ENCODE assay signal across 15 cellular contexts in the genomic region with DNA sequence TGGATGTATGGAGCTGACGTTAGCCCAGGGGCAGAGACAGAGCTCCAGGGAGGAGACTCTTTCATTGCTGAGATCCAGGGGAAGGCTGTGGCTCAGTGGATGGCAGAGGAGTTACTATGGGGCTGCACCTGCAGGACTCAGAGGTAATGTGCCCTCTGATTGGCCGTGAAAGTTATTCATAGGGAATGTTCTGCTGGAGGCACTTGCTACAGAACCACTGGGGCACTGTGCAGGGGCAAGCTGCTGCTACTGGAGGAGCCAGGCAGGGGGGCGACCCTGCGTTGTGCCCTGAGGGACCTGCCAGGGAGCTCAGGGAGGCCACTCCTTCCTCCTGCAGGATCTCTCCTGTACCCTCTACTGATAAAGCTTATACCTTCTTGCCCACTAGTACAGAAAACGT.
A peak's percentile ranks its signal among the peaks of the same experiment; 100 is the strongest.
DNase-seq lines count a peak whose midpoint lies in the region; ATAC-seq and TF ChIP-seq lines count a peak whose summit lies in the region.
"Had no signal": no experiment of that assay in that cellular context is flagged by ENCODE, and none has a peak within 500 bp of the region (broad histone marks: within the 10 kb centered on the region; RNA-seq: fewer than 3 reads in every experiment).

No MANE protein-coding gene starts in this region.

- no peaks in the 10 kb centered on the region for H3F3A ChIP-seq in neural progenitor cell (ENCODE audit: low read depth)

- H3K9me3 Mint-ChIP-seq in WTC11 = no peaks in the 10 kb centered on the region
- no peaks in the 10 kb centered on the region for H3K9me3 Mint-ChIP-seq in neural progenitor cell
- H3K9me3 Mint-ChIP-seq in endothelial cell (ENCODE audit: unreplicated experiment) = no peaks in the 10 kb centered on the region

- DNase-seq in heart right ventricle (no peak), cardiac septum (ENCODE audit: low spot score) (no peak), WTC11 (ENCODE audit: low spot score) (no peak), neural progenitor cell (ENCODE audit: low spot score) (no peak), cortex of kidney (lab: John Stamatoyannopoulos, UW) (no peak), endothelial cell (ENCODE audit: low spot score) (no peak)
- DNase-seq in stimulated activated CD4-positive, alpha-beta T cell treated with anti-CD3 and anti-CD28 coated beads, Interleukin-4, amount 100 ng/mL, for 24 hours = no peak
- DNase-seq: AML-193; Calu3; CD4-positive, CD25-positive, alpha-beta regulatory T cell; DMS79; GM23248; Karpas-422; NCI-H2029 treated with DMSO at 0.1 percent for 48 hours; SJCRH30 had no signal

- WGBS in heart right ventricle, 2 donors = 68 to 76% methylated on average over 5 of the region's 5 CpGs

- H3K9ac ChIP-seq in neural progenitor cell = no peak overlapping the region
- H3K9ac ChIP-seq: GM23248 had no signal

- H3K27me3 Mint-ChIP-seq in WTC11 (ENCODE audit: low read depth) = no peaks in the 10 kb centered on the region
- no peaks in the 10 kb centered on the region for H3K27me3 Mint-ChIP-seq in neural progenitor cell (ENCODE audit: insufficient read depth, low read depth)
- H3K27me3 Mint-ChIP-seq in endothelial cell (ENCODE audit: unreplicated experiment) = peaks cover 4% of the 10 kb centered on the region

- H3K4me1 ChIP-seq in heart right ventricle (peaks cover 0 to 86% (median 61%) of the 10 kb centered on the region in 9 donors), neural progenitor cell (peaks cover 10% of the 10 kb centered on the region)
- H3K4me1 ChIP-seq: SJCRH30 had no signal

- CTCF ChIA-PET in WTC11 (lab: Charles Lee) = interaction anchor here (0.9 to 1.7 kb wide), 4 partner anchors 9 to 1568 kb away, joined by 3 to 7 read pairs (median 5); no protein-coding TSS in a partner anchor

- H3K9me3 ChIP-seq in heart right ventricle (no peaks in the 10 kb centered on the region), neural progenitor cell (ENCODE audit: low read depth) (no peaks in the 10 kb centered on the region)
- H3K9me3 ChIP-seq: SJCRH30 had no signal

- H3K36me3 ChIP-seq in heart right ventricle (no peaks in the 10 kb centered on the region), neural progenitor cell (no peaks in the 10 kb centered on the region)
- H3K36me3 ChIP-seq: SJCRH30 had no signal

- H3K4me3 Mint-ChIP-seq in WTC11 (no peak overlapping the region), neural progenitor cell (no peak overlapping the region), endothelial cell (ENCODE audit: unreplicated experiment) (no peak overlapping the region)
- H3K4me3 Mint-ChIP-seq: CD4-positive, CD25-positive, alpha-beta regulatory T cell had no signal

- H3K27me3 ChIP-seq in heart right ventricle (no peaks in the 10 kb centered on the region), neural progenitor cell (no peaks in the 10 kb centered on the region)
- H3K27me3 ChIP-seq: SJCRH30 had no signal

- H3K36me3 Mint-ChIP-seq in WTC11 = no peaks in the 10 kb centered on the region
- peaks cover 2% of the 10 kb centered on the region for H3K36me3 Mint-ChIP-seq in neural progenitor cell
- H3K36me3 Mint-ChIP-seq in endothelial cell (ENCODE audit: low read depth, unreplicated experiment) = no peaks in the 10 kb centered on the region
- H3K36me3 Mint-ChIP-seq: CD4-positive, CD25-positive, alpha-beta regulatory T cell had no signal

- H2AFZ ChIP-seq in neural progenitor cell (replicated peaks) = peak overlapping the region; percentile 61
- H2AFZ ChIP-seq: GM23248 had no signal

- no peak overlapping the region; the same call in 1 of the 2 replicates for H3K27ac Mint-ChIP-seq in WTC11
- no peak overlapping the region for H3K27ac Mint-ChIP-seq in neural progenitor cell
- no peak overlapping the region for H3K27ac Mint-ChIP-seq in endothelial cell (ENCODE audit: unreplicated experiment)
- H3K27ac Mint-ChIP-seq: CD4-positive, CD25-positive, alpha-beta regulatory T cell had no signal

- H3K4me3 ChIP-seq in heart right ventricle (no peak overlapping the region), neural progenitor cell (no peak overlapping the region)
- H3K4me3 ChIP-seq: GM23248, SJCRH30 had no signal

- POLR2A ChIA-PET in WTC11 (lab: Charles Lee) = no interaction called here

- peaks cover 28% of the 10 kb centered on the region for H3K4me1 Mint-ChIP-seq in WTC11
- peaks cover 13% of the 10 kb centered on the region for H3K4me1 Mint-ChIP-seq in neural progenitor cell
- H3K4me1 Mint-ChIP-seq in endothelial cell (ENCODE audit: unreplicated experiment) = peaks cover 10% of the 10 kb centered on the region
- H3K4me1 Mint-ChIP-seq: CD4-positive, CD25-positive, alpha-beta regulatory T cell had no signal

- intact Hi-C loops in heart right ventricle (cut with DNase I) (loop anchor here in 2 of 10 donors (10.0 kb wide), 2 partner anchors 58 to 502 kb away; no protein-coding TSS in a partner anchor), cardiac septum (cut with DNase I) (no loop called here)

- H3K27ac ChIP-seq in heart right ventricle (peak overlapping the region in 4 of 10 donors; percentile 17 to 24 (median 22)), neural progenitor cell (no peak overlapping the region)
- H3K27ac ChIP-seq: GM23248, SJCRH30 had no signal

- no peak overlapping the region for H3K4me2 ChIP-seq in neural progenitor cell

- no peak for TF ChIP-seq CTCF in heart right ventricle (IDR thresholded peaks at IDR 0.05)
- TF ChIP-seq CTCF in WTC11 (IDR thresholded peaks at IDR 0.05) = no peak
- no peak for TF ChIP-seq CTCF in neural progenitor cell (IDR thresholded peaks at IDR 0.05)
- no peak for TF ChIP-seq CTCF in endothelial cell (IDR thresholded peaks at IDR 0.05; ENCODE audit: unreplicated experiment)

- peak in 7 of 8 donors; percentile 32 to 66 (median 48) for ATAC-seq in heart right ventricle
- ATAC-seq in WTC11 = peak; percentile 94

- H4K20me1 ChIP-seq in neural progenitor cell (ENCODE audit: low read depth) = no peaks in the 10 kb centered on the region

- H3K79me2 ChIP-seq in neural progenitor cell (ENCODE audit: low read depth) = no peaks in the 10 kb centered on the region

TF ChIP-seq in WTC11, 78 proteins besides CTCF, POLR2A, EP300 and RAD21 (continues in another document):
- TF ChIP-seq ZNF671 (CRISPR knock-in tag; IDR thresholded peaks at IDR 0.05) (no peak), ZNF396 (CRISPR knock-in tag; IDR thresholded peaks at IDR 0.05; ENCODE audit: borderline replicate concordance) (no peak)
- TF ChIP-seq, protein P1, sequence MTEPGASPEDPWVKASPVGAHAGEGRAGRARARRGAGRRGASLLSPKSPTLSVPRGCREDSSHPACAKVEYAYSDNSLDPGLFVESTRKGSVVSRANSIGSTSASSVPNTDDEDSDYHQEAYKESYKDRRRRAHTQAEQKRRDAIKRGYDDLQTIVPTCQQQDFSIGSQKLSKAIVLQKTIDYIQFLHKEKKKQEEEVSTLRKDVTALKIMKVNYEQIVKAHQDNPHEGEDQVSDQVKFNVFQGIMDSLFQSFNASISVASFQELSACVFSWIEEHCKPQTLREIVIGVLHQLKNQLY (CRISPR knock-in tag; IDR thresholded peaks at IDR 0.05) = no peak
- TF ChIP-seq, protein P2, sequence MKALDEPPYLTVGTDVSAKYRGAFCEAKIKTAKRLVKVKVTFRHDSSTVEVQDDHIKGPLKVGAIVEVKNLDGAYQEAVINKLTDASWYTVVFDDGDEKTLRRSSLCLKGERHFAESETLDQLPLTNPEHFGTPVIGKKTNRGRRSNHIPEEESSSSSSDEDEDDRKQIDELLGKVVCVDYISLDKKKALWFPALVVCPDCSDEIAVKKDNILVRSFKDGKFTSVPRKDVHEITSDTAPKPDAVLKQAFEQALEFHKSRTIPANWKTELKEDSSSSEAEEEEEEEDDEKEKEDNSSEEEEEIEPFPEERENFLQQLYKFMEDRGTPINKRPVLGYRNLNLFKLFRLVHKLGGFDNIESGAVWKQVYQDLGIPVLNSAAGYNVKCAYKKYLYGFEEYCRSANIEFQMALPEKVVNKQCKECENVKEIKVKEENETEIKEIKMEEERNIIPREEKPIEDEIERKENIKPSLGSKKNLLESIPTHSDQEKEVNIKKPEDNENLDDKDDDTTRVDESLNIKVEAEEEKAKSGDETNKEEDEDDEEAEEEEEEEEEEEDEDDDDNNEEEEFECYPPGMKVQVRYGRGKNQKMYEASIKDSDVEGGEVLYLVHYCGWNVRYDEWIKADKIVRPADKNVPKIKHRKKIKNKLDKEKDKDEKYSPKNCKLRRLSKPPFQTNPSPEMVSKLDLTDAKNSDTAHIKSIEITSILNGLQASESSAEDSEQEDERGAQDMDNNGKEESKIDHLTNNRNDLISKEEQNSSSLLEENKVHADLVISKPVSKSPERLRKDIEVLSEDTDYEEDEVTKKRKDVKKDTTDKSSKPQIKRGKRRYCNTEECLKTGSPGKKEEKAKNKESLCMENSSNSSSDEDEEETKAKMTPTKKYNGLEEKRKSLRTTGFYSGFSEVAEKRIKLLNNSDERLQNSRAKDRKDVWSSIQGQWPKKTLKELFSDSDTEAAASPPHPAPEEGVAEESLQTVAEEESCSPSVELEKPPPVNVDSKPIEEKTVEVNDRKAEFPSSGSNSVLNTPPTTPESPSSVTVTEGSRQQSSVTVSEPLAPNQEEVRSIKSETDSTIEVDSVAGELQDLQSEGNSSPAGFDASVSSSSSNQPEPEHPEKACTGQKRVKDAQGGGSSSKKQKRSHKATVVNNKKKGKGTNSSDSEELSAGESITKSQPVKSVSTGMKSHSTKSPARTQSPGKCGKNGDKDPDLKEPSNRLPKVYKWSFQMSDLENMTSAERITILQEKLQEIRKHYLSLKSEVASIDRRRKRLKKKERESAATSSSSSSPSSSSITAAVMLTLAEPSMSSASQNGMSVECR (CRISPR knock-in tag; IDR thresholded peaks at IDR 0.05; ENCODE audit: borderline replicate concordance) = no peak
- TF ChIP-seq, protein P3, sequence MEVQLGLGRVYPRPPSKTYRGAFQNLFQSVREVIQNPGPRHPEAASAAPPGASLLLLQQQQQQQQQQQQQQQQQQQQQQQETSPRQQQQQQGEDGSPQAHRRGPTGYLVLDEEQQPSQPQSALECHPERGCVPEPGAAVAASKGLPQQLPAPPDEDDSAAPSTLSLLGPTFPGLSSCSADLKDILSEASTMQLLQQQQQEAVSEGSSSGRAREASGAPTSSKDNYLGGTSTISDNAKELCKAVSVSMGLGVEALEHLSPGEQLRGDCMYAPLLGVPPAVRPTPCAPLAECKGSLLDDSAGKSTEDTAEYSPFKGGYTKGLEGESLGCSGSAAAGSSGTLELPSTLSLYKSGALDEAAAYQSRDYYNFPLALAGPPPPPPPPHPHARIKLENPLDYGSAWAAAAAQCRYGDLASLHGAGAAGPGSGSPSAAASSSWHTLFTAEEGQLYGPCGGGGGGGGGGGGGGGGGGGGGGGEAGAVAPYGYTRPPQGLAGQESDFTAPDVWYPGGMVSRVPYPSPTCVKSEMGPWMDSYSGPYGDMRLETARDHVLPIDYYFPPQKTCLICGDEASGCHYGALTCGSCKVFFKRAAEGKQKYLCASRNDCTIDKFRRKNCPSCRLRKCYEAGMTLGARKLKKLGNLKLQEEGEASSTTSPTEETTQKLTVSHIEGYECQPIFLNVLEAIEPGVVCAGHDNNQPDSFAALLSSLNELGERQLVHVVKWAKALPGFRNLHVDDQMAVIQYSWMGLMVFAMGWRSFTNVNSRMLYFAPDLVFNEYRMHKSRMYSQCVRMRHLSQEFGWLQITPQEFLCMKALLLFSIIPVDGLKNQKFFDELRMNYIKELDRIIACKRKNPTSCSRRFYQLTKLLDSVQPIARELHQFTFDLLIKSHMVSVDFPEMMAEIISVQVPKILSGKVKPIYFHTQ (CRISPR knock-in tag; IDR thresholded peaks at IDR 0.05) = no peak
